ENCODE assay signal across 8 cellular contexts in genomic region chr6:90297124-90297865, GRCh38. TPM values are rescaled to one million over a fixed set of nuclear protein-coding genes. Genes with fewer than 3 reads are reported as not detected.
DNase-seq lines count a peak whose midpoint lies in the region; ATAC-seq and TF ChIP-seq lines count a peak whose summit lies in the region.

No MANE protein-coding gene starts in this region.

- H3K4me3 ChIP-seq in GM23248 (peak overlapping the region; percentile 64; the same call in 1 of the 2 replicates), SK-N-SH (ENCODE audit: low read depth in 2 of 2, low read length in 1 of 2) (peak overlapping the region in 1 of 2 experiments; percentile 59; a peak in 2 of 4 replicates), fibroblast of the aortic adventitia (ENCODE audit: low read depth, low read length) (peak overlapping the region; percentile 47)

- no peaks in the 10 kb centered on the region for H3K36me3 ChIP-seq in GM23248 (ENCODE audit: low read depth)
- H3K36me3 ChIP-seq in SK-N-SH (replicated peaks in 1 of 2; ENCODE audit: control insufficient read depth in 1 of 2, insufficient read depth in 2 of 2, low read length in 1 of 2) = no peaks in the 10 kb centered on the region

- no peak for ATAC-seq in GM21390 (IDR thresholded peaks at IDR 0.05; ENCODE audit: unreplicated experiment)

- H3K4me1 ChIP-seq in GM23248 (ENCODE audit: insufficient read depth) (0 out of 2 replicates have a peak, but pooled peaks cover 4% of the 10 kb centered on the region), SK-N-SH (ENCODE audit: control insufficient read depth in 1 of 2, insufficient read depth in 2 of 2, low read depth in 1 of 2, low read length in 1 of 2) (peaks cover 0 to 30% of the 10 kb centered on the region in 2 experiments; a peak in 2 of 4 replicates)

- in situ Hi-C loops in GM23248 (cut with MboI) = no loop called here

- H3K9ac ChIP-seq in GM23248 (no peak overlapping the region), SK-N-SH (no peak overlapping the region)

- H3K4me2 ChIP-seq in GM23248 (ENCODE audit: unreplicated experiment) = no peak overlapping the region
- 0 out of 2 replicates have a peak overlapping the region, but pooled peaks have one; percentile 37 for H3K4me2 ChIP-seq in SK-N-SH

- H3K27me3 ChIP-seq in GM23248 (replicated peaks; ENCODE audit: insufficient read depth) (peaks cover 84% of the 10 kb centered on the region), SK-N-SH (ENCODE audit: insufficient read depth) (peaks cover 35% of the 10 kb centered on the region)

- TF ChIP-seq CTCF in SK-N-SH (IDR thresholded peaks at IDR 0.05) (no peak), fibroblast of the aortic adventitia (IDR thresholded peaks at IDR 0.05; ENCODE audit: insufficient read depth, low read length) (no peak)

- H3K9me3 ChIP-seq in GM23248 (ENCODE audit: low read depth) (no peaks in the 10 kb centered on the region), SK-N-SH (no peaks in the 10 kb centered on the region)

- no peaks in the 10 kb centered on the region for H3F3A ChIP-seq in GM23248 (ENCODE audit: insufficient read depth)
- peaks cover 5% of the 10 kb centered on the region for H3F3A ChIP-seq in SK-N-SH (replicated peaks; ENCODE audit: insufficient read depth)

- H4K20me1 ChIP-seq in GM23248 (ENCODE audit: insufficient read depth) (no peaks in the 10 kb centered on the region), SK-N-SH (ENCODE audit: insufficient read depth) (no peaks in the 10 kb centered on the region)

- POLR2A ChIA-PET in SK-N-SH (lab: Yijun Ruan, JAX) = no interaction called here

- H3K27ac ChIP-seq in GM23248 (no peak overlapping the region), SK-N-SH (ENCODE audit: low read depth in 2 of 2, low read length in 1 of 2) (peak overlapping the region in 1 of 2 experiments; percentile 69; a peak in 1 of 4 replicates)

- TF ChIP-seq EP300 in SK-N-SH (IDR thresholded peaks at IDR 0.05; ENCODE audit: borderline replicate concordance in 1 of 2, low read depth in 1 of 2, low read length in 1 of 2) = no peak

- 31 to 42% methylated on average over 19 to 30 of the region's 30 CpGs for WGBS in GM23248 (ENCODE audit: low coverage in 1 of 2, low lambda C conversion rate in 2 of 2, missing lambda C conversion rate in 2 of 2), 2 experiments
- 59% methylated on average over 10 of the region's 30 CpGs for WGBS in SK-N-SH (ENCODE audit: low lambda C conversion rate)

- DNase-seq in GM23248 (no peak), SK-N-SH (peak; percentile 20), fibroblast of the aortic adventitia (ENCODE audit: low read depth) (no peak), retina (peak; percentile 78), DMS153 treated with DMSO at 0.1 percent for 48 hours (lab: John Stamatoyannopoulos, UW; ENCODE audit: unreplicated experiment) (no peak), activated gamma-delta T cell treated with Interleukin-2 at 50 U/mL for 16 hours (no peak), cortex of kidney (lab: John Stamatoyannopoulos, UW) (no peak)

- TF ChIP-seq RAD21 in SK-N-SH (IDR thresholded peaks at IDR 0.05; ENCODE audit: low read length) = no peak

- H2AFZ ChIP-seq in GM23248 (no peak overlapping the region), SK-N-SH (ENCODE audit: low read depth) (no peak overlapping the region)

- H3K9me2 ChIP-seq in GM23248 (ENCODE audit: insufficient read depth) (no peaks in the 10 kb centered on the region), SK-N-SH (no peaks in the 10 kb centered on the region)

- H3K79me2 ChIP-seq in GM23248 (ENCODE audit: insufficient read depth) (no peaks in the 10 kb centered on the region), SK-N-SH (ENCODE audit: insufficient read depth) (no peaks in the 10 kb centered on the region)

- CTCF ChIA-PET in SK-N-SH (lab: Yijun Ruan, JAX) = interaction anchor here (0.6 to 2.5 kb wide), 12 partner anchors 56 to 357 kb away, joined by 3 to 11 read pairs (median 3); no protein-coding TSS in a partner anchor

TF ChIP-seq in SK-N-SH, 30 proteins besides CTCF, POLR2A, EP300 and RAD21:
- TF ChIP-seq MAX (IDR thresholded peaks at IDR 0.05; ENCODE audit: low read depth) (no peak), USF2 (IDR thresholded peaks at IDR 0.05; ENCODE audit: borderline replicate concordance, low read depth, low read length) (no peak), NFIC (IDR thresholded peaks at IDR 0.05; ENCODE audit: borderline replicate concordance) (no peak), SMC3 (IDR thresholded peaks at IDR 0.05; ENCODE audit: low read depth, low read length) (no peak), GATA2 (CRISPR knock-in tag; IDR thresholded peaks at IDR 0.05) (no peak), MEF2A (IDR thresholded peaks at IDR 0.05; ENCODE audit: borderline replicate concordance, low read depth) (no peak), PBX3 (IDR thresholded peaks at IDR 0.05) (no peak), FOXM1 (IDR thresholded peaks at IDR 0.05; ENCODE audit: low read depth) (no peak), ELF1 (IDR thresholded peaks at IDR 0.05) (no peak), FOXJ3 (CRISPR knock-in tag; IDR thresholded peaks at IDR 0.05) (no peak)
TF ChIP-seq in SK-N-SH: peak in this region for 0.

RNA-seq across cellular contexts. Expression of gene BACH2, which starts 0.7 kb away (rescaled TPM):
- total RNA-seq in GM23248 (2014; rRNA removed; shearing (Covaris generic)) = under 0.01 TPM in 2 replicates
- polyA plus RNA-seq in GM23248 (2016; fragmentation: Nextera tagmentation; extraction: Ambion mirVana) (not detected in 2 replicates), SK-N-SH (2012; rRNA removed) (0.46 and 0.50 TPM in 2 replicates)
- polyA plus RNA-seq in SK-N-SH (2012; cell fraction: cytosol; rRNA removed) = 0.72 and 0.75 TPM in 2 replicates
- polyA plus RNA-seq in SK-N-SH (2012; cell fraction: nucleus; rRNA removed) = 0.64 and 0.72 TPM in 2 replicates
- 0.27 and 0.65 TPM in 2 replicates for total RNA-seq in fibroblast of the aortic adventitia (ENCODE audit: low replicate concordance)

Comparison
In these comparisons a context has a peak if more than half of its experiments do, and no peak if none do; other contexts are left out.
1. DNase-seq: peak in SK-N-SH (single experiment) and retina (single experiment); none in GM23248 (single experiment), fibroblast of the aortic adventitia (single experiment), DMS153 treated with DMSO at 0.1 percent for 48 hours (single experiment), activated gamma-delta T cell treated with Interleukin-2 at 50 U/mL for 16 hours (single experiment) and cortex of kidney (single experiment).